19 cellular contexts compared by ENCODE assay signal in the genomic region with DNA sequence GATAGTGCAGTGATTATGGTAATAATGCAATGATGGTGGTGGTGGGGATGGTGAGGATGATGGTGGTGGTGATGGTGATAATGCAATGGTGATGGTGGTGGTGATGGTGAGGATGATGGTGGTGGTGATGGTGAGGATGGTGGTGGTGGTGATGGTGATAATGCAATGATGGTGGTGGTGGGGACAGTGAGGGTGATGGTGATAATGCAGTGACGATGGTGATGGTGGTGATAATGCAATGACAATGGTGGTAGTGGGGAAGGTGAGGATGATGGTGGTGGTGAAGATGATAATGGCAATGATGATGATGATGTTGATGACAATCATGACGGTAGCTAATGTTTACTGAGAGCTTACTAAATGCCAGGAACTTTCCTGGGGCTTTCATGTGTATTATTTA.
A peak's percentile ranks its signal among the peaks of the same experiment; 100 is the strongest.
DNase-seq lines count a peak whose midpoint lies in the region; ATAC-seq, FAIRE-seq and TF ChIP-seq lines count a peak whose summit lies in the region.
"Had no signal": no experiment of that assay in that cellular context is flagged by ENCODE, and none has a peak within 500 bp of the region (broad histone marks: within the 10 kb centered on the region; RNA-seq: fewer than 3 reads in every experiment).

No MANE protein-coding gene starts in this region.

- no peak overlapping the region for H2BK15ac ChIP-seq in H1 (ENCODE audit: low read length)

- no peaks in the 10 kb centered on the region for H3K27me3 ChIP-seq in BLaER1 treated with 17β-estradiol and CSF1 and Interleukin-3, amounts not matched to agents 10 nM and 100 nM
- no peaks in the 10 kb centered on the region for H3K27me3 ChIP-seq in H1 (replicated peaks in 1 of 4; ENCODE audit: control insufficient read depth in 3 of 4, extremely low read depth in 1 of 4, insufficient read depth in 3 of 4, low read length in 3 of 4)

- H3K9me3 ChIP-seq in BLaER1 treated with 17β-estradiol and CSF1 and Interleukin-3, amounts not matched to agents 10 nM and 100 nM (replicated peaks in 1 of 11), result no peaks in the 10 kb centered on the region
- no peaks in the 10 kb centered on the region for H3K9me3 ChIP-seq in HEK293 (ENCODE audit: control insufficient read depth, insufficient read depth, low read depth, low read length)
- H3K9me3 ChIP-seq in H1 (ENCODE audit: insufficient read depth in 2 of 2, low read depth in 1 of 2, low read length in 1 of 2), result no peaks in the 10 kb centered on the region
- H3K9me3 ChIP-seq: Caco-2 had no signal

- CTCF ChIA-PET in HEK293 (lab: Yijun Ruan, JAX), result interaction anchor here (0.7 to 0.9 kb wide), 2 partner anchors 41 to 75 kb away, joined by 3 read pairs; no protein-coding TSS in a partner anchor
- CTCF ChIA-PET in H1 (lab: Charles Lee; ENCODE audit: partially characterized antibody), result interaction anchor here (0.7 to 1.7 kb wide), 6 partner anchors 9 to 121 kb away, joined by 3 to 9 read pairs (median 4); no protein-coding TSS in a partner anchor

- H3K9ac ChIP-seq in BLaER1 treated with 17β-estradiol and CSF1 and Interleukin-3, amounts not matched to agents 10 nM and 100 nM, result no peak overlapping the region
- H3K9ac ChIP-seq in H1 (replicated peaks in 1 of 4; ENCODE audit: extremely low read depth in 1 of 4, low read depth in 3 of 4, low read length in 3 of 4), result no peak overlapping the region
- H3K9ac ChIP-seq: GM23248 had no signal

- ATAC-seq in HG03565 (IDR thresholded peaks at IDR 0.05; ENCODE audit: unreplicated experiment), result no peak
- ATAC-seq: CD8-positive, alpha-beta T cell; GM12878; HCT116 had no signal

- peak overlapping the region; percentile 67 for H3K56ac ChIP-seq in H1 (replicated peaks; ENCODE audit: insufficient read length, low read depth, low read length)

- TF ChIP-seq CTCF in HEK293 (tag by site-specific recombination; IDR thresholded peaks at IDR 0.05) (no peak), H1 (IDR thresholded peaks at IDR 0.05; ENCODE audit: control extremely low read depth in 1 of 3, insufficient read depth in 1 of 3, low read depth in 1 of 3, low read length in 3 of 3) (no peak)

- H3K23me2 ChIP-seq in H1 (ENCODE audit: low read depth, low read length), result peaks cover 3% of the 10 kb centered on the region; the same call in 1 of the 2 replicates

- H3K4me1 ChIP-seq in BLaER1 treated with 17β-estradiol and CSF1 and Interleukin-3, amounts not matched to agents 10 nM and 100 nM, result peaks cover 9 to 22% (median 18%) of the 10 kb centered on the region in 10 experiments; a peak in 19 of 20 replicates
- H3K4me1 ChIP-seq in HEK293 (ENCODE audit: control insufficient read depth, insufficient read depth, low read length) (no peaks in the 10 kb centered on the region), H1 (replicated peaks in 1 of 4; ENCODE audit: control insufficient read depth in 3 of 4, insufficient read depth in 4 of 4, low read length in 3 of 4) (no peaks in the 10 kb centered on the region)
- H3K4me1 ChIP-seq: Caco-2 had no signal

- H4K8ac ChIP-seq in H1 (ENCODE audit: extremely low read depth, insufficient read depth, low read length), result no peak overlapping the region

- no peak overlapping the region for H2BK120ac ChIP-seq in H1 (replicated peaks; ENCODE audit: low read depth, low read length)

- no peaks in the 10 kb centered on the region for H3K79me2 ChIP-seq in H1 (ENCODE audit: control insufficient read depth in 1 of 2, insufficient read depth in 2 of 2, low read length in 2 of 2)

- no peak overlapping the region for H2BK12ac ChIP-seq in H1 (ENCODE audit: low read depth, low read length)

- H2AFZ ChIP-seq in H1 (ENCODE audit: low read length), result no peak overlapping the region
- H2AFZ ChIP-seq: GM23248 had no signal

- no peak overlapping the region for H2BK5ac ChIP-seq in H1 (ENCODE audit: low read depth, low read length)

- H2AK5ac ChIP-seq in H1 (ENCODE audit: low read depth, low read length), result no peak overlapping the region

- H4K5ac ChIP-seq in H1 (ENCODE audit: insufficient read length, low read depth, low read length), result no peak overlapping the region

- WGBS in H1 (ENCODE audit: extremely low coverage in 1 of 2, insufficient coverage in 1 of 2, insufficient read length in 1 of 2, insufficient replicate concordance in 2 of 2, low coverage in 1 of 2, low lambda C conversion rate in 2 of 2, missing lambda C conversion rate in 1 of 2), 2 experiments, result 89% methylated on average over 2 of the region's 2 CpGs; no CpG with 5 or more reads in 1 of the 2 experiments

- H3K23ac ChIP-seq in H1 (ENCODE audit: insufficient read length), result no peak overlapping the region

- no peak for TF ChIP-seq RAD21 in H1 (IDR thresholded peaks at IDR 0.05 in 1 of 2, conservative IDR thresholded peaks at IDR 0.05 in 1 of 2; ENCODE audit: low read depth in 2 of 2, low read length in 2 of 2)

- H3K18ac ChIP-seq in H1 (ENCODE audit: extremely low read depth, low read length), result no peak overlapping the region

- TF ChIP-seq POLR2A in H1 (IDR thresholded peaks at IDR 0.05; ENCODE audit: control extremely low read depth in 1 of 2, low read depth in 2 of 2, low read length in 2 of 2), result no peak

- H3K27ac ChIP-seq in BLaER1 treated with 17β-estradiol and CSF1 and Interleukin-3, amounts not matched to agents 10 nM and 100 nM, result no peak overlapping the region
- no peak overlapping the region for H3K27ac ChIP-seq in HEK293 (ENCODE audit: extremely low read depth, low read depth, low read length)
- H3K27ac ChIP-seq in H1 (ENCODE audit: low read depth, low read length), result no peak overlapping the region
- H3K27ac ChIP-seq: C4-2B, GM23248 had no signal

- no peak for DNase-seq in H1 (ENCODE audit: low read depth in 1 of 2, low spot score in 2 of 2)
- no peak for DNase-seq in GDM1 (lab: John Stamatoyannopoulos, UW)
- no peak for DNase-seq in kidney tubule cell (ENCODE audit: low spot score)
- DNase-seq: Caco-2; CD4-positive, CD25-positive, alpha-beta regulatory T cell; CD8-positive, alpha-beta T cell; DMS153; DND-41; GM23248; H9; HFFc6 had no signal

- no peak for TF ChIP-seq EP300 in H1 (IDR thresholded peaks at IDR 0.05; ENCODE audit: borderline replicate concordance in 1 of 2, low read depth in 2 of 2, low read length in 2 of 2)

- no peaks in the 10 kb centered on the region for H4K20me1 ChIP-seq in BLaER1 treated with 17β-estradiol and CSF1 and Interleukin-3, amounts not matched to agents 10 nM and 100 nM
- H4K20me1 ChIP-seq in H1 (replicated peaks in 1 of 2; ENCODE audit: control insufficient read depth in 1 of 2, insufficient read depth in 2 of 2, low read length in 2 of 2), result peaks cover 0 to 6% of the 10 kb centered on the region in 2 experiments

- peak overlapping the region; percentile 70 for H4K91ac ChIP-seq in H1 (replicated peaks; ENCODE audit: insufficient read length, low read length)

- POLR2A ChIA-PET in HEK293 (lab: Yijun Ruan, JAX) (no interaction called here), H1 (lab: Charles Lee; ENCODE audit: partially characterized antibody) (no interaction called here)

- no peaks in the 10 kb centered on the region for H3K36me3 ChIP-seq in BLaER1 treated with 17β-estradiol and CSF1 and Interleukin-3, amounts not matched to agents 10 nM and 100 nM
- H3K36me3 ChIP-seq in HEK293 (ENCODE audit: control insufficient read depth in 2 of 2, insufficient read depth in 1 of 2, low read length in 2 of 2), result no peaks in the 10 kb centered on the region
- no peaks in the 10 kb centered on the region for H3K36me3 ChIP-seq in H1 (ENCODE audit: control insufficient read depth in 2 of 4, insufficient read depth in 4 of 4, low read length in 3 of 4)

- H2BK20ac ChIP-seq in H1 (ENCODE audit: low read length), result no peak overlapping the region

- no peak overlapping the region for H3K4ac ChIP-seq in H1 (replicated peaks; ENCODE audit: insufficient read length, low read depth, low read length)

- H3K4me2 ChIP-seq in BLaER1 treated with 17β-estradiol and CSF1 and Interleukin-3, amounts not matched to agents 10 nM and 100 nM, result peak overlapping the region in 7 of 11 experiments; percentile 25 to 77 (median 56); a peak in 9 of 22 replicates
- no peak overlapping the region for H3K4me2 ChIP-seq in H1 (ENCODE audit: insufficient read depth in 1 of 2, low read depth in 2 of 2, low read length in 2 of 2)

- H3K4me3 ChIP-seq in BLaER1 treated with 17β-estradiol and CSF1 and Interleukin-3, amounts not matched to agents 10 nM and 100 nM, result no peak overlapping the region
- H3K4me3 ChIP-seq in HEK293 (ENCODE audit: low read depth, low read length) (no peak overlapping the region), H1 (ENCODE audit: extremely low read depth in 1 of 4, insufficient read depth in 2 of 4, low read depth in 3 of 4, low read length in 4 of 4) (no peak overlapping the region)
- H3K4me3 ChIP-seq: GM12878, GM23248 had no signal

- H3K79me1 ChIP-seq in H1 (ENCODE audit: low read depth, low read length), result no peaks in the 10 kb centered on the region

- no peak for FAIRE-seq in H1 (lab: Jason Lieb, UNC)
- FAIRE-seq: G401.6, GM12878, GM19239 had no signal

- H3K14ac ChIP-seq in H1 (ENCODE audit: insufficient read length), result no peak overlapping the region

TF ChIP-seq in HEK293, 187 proteins besides CTCF, POLR2A, EP300 and RAD21 (continues in another document):
- no peak for TF ChIP-seq GLIS2 (tag by site-specific recombination; IDR thresholded peaks at IDR 0.05)
- TF ChIP-seq, protein P1, sequence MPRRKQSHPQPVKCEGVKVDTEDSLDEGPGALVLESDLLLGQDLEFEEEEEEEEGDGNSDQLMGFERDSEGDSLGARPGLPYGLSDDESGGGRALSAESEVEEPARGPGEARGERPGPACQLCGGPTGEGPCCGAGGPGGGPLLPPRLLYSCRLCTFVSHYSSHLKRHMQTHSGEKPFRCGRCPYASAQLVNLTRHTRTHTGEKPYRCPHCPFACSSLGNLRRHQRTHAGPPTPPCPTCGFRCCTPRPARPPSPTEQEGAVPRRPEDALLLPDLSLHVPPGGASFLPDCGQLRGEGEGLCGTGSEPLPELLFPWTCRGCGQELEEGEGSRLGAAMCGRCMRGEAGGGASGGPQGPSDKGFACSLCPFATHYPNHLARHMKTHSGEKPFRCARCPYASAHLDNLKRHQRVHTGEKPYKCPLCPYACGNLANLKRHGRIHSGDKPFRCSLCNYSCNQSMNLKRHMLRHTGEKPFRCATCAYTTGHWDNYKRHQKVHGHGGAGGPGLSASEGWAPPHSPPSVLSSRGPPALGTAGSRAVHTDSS (tag by site-specific recombination; IDR thresholded peaks at IDR 0.05), result peak; percentile 74

TF ChIP-seq in H1, 55 proteins besides CTCF, POLR2A, EP300 and RAD21 (continues in another document):
- no peak for TF ChIP-seq RBBP5 (IDR thresholded peaks at IDR 0.05; ENCODE audit: borderline replicate concordance, low read depth, low read length)
- no peak for TF ChIP-seq TBP (IDR thresholded peaks at IDR 0.05; ENCODE audit: low read depth, low read length)
- no peak for TF ChIP-seq SIRT6 (IDR thresholded peaks at IDR 0.05; ENCODE audit: low read length)
- no peak for TF ChIP-seq CBX5 (IDR thresholded peaks at IDR 0.05; ENCODE audit: low read depth, low read length)
- no peak for TF ChIP-seq BRCA1 (IDR thresholded peaks at IDR 0.05; ENCODE audit: low read depth, low read length)
- TF ChIP-seq CHD2 (IDR thresholded peaks at IDR 0.05; ENCODE audit: low read length), result no peak
- TF ChIP-seq SP4 (IDR thresholded peaks at IDR 0.05; ENCODE audit: low read length), result no peak

Comparison
In these comparisons a context has a peak if more than half of its experiments do, and no peak if none do; other contexts are left out.
1. H3K4me2 ChIP-seq: peak in BLaER1 treated with 17β-estradiol and CSF1 and Interleukin-3, amounts not matched to agents 10 nM and 100 nM (7 of 11); none in H1 (0 of 2).